In the genomic region with DNA sequence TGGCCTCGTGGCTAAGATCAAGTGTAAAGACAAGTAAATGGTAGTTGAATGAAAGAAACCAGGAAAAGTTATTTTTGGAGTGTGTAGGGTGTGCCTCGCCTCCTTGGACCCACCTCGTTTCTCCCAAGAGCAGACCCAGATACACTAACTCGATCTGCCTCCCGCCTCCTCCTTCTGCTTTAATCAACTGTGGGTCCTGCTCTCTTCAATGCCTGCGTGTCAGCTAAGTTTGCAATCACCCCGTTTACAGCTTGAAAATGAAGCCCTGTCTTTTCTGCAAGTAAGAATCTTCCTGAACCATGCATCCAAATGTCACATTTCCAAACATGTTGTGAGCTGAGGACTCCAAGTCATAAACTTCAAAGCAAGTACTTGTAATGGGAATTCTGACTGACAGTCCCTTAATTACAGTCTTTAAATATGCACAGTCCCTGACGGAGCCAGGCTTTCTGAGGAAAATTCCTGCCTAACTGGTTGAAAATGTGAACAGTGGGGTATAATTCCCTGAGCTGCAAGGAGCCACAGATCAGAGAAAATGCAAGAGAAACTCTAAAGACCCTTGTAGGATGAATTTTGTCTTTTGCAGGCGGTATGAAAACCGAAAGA, we compare ENCODE assay signal across 18 cellular contexts.
DNase-seq lines count a peak whose midpoint lies in the region; TF ChIP-seq lines count a peak whose summit lies in the region.
"Had no signal": no experiment of that assay in that cellular context is flagged by ENCODE, and none has a peak within 500 bp of the region (broad histone marks: within the 10 kb centered on the region; RNA-seq: fewer than 3 reads in every experiment).

No MANE protein-coding gene starts in this region.

- H3K79me2 ChIP-seq in MM.1S (ENCODE audit: low read length) = no peaks in the 10 kb centered on the region

- no peak overlapping the region for H2AFZ ChIP-seq in MM.1S (ENCODE audit: low read length)

- H3K36me3 ChIP-seq in Caco-2 (ENCODE audit: control insufficient read depth, insufficient read depth, low read length) (no peaks in the 10 kb centered on the region), MM.1S (replicated peaks; ENCODE audit: insufficient read depth, low read length) (no peaks in the 10 kb centered on the region)

- H3K9me3 ChIP-seq in Caco-2 (no peaks in the 10 kb centered on the region), MM.1S (replicated peaks; ENCODE audit: insufficient read depth, low read length) (no peaks in the 10 kb centered on the region)

- no peaks in the 10 kb centered on the region for H3K9me2 ChIP-seq in MM.1S (replicated peaks; ENCODE audit: insufficient read depth, low read length)

- TF ChIP-seq CTCF in glutamatergic neuron (IDR thresholded peaks at IDR 0.05; ENCODE audit: partially characterized antibody, unreplicated experiment) (no peak), osteocyte (IDR thresholded peaks at IDR 0.05) (no peak), Caco-2 (IDR thresholded peaks at IDR 0.05; ENCODE audit: insufficient read depth in 1 of 2, low read depth in 1 of 2, low read length in 1 of 2, severe bottlenecking in 1 of 2, unreplicated experiment in 1 of 2) (no peak), MM.1S (IDR thresholded peaks at IDR 0.05; ENCODE audit: low read length) (no peak)

- H3K4me2 ChIP-seq in MM.1S (ENCODE audit: low read depth, low read length) = no peak overlapping the region

- H3K27ac Mint-ChIP-seq in glutamatergic neuron (ENCODE audit: unreplicated experiment) (no peak overlapping the region), osteocyte (ENCODE audit: unreplicated experiment) (no peak overlapping the region), Caco-2 (ENCODE audit: unreplicated experiment) (no peak overlapping the region)
- H3K27ac Mint-ChIP-seq: CD14-positive monocyte had no signal

- H3K36me3 Mint-ChIP-seq in glutamatergic neuron (ENCODE audit: unreplicated experiment) (no peaks in the 10 kb centered on the region), osteocyte (ENCODE audit: unreplicated experiment) (no peaks in the 10 kb centered on the region), Caco-2 (ENCODE audit: insufficient read depth, unreplicated experiment) (no peaks in the 10 kb centered on the region)
- H3K36me3 Mint-ChIP-seq: CD14-positive monocyte had no signal

- DNase-seq in ELF-1 (ENCODE audit: low read depth, low spot score) (peak; percentile 44), HEK293T (ENCODE audit: extremely low spot score) (peak; percentile 1), glutamatergic neuron (no peak), osteocyte (ENCODE audit: extremely low spot score, unreplicated experiment) (peak; percentile 53), NOMO-1 treated with DMSO at 0.1 percent for 48 hours (lab: John Stamatoyannopoulos, UW; ENCODE audit: unreplicated experiment) (no peak), Caco-2 (no peak), MM.1S (no peak)
- DNase-seq: AML-193, COR-L47, DMS153, HCEC 1CT, MV-4-11, NCI-H1930, NCI-H510A, NCI-H774 had no signal

- H3K4me1 Mint-ChIP-seq in glutamatergic neuron (ENCODE audit: low read depth, unreplicated experiment) (peaks cover 33% of the 10 kb centered on the region), osteocyte (ENCODE audit: unreplicated experiment) (no peaks in the 10 kb centered on the region), Caco-2 (ENCODE audit: low read depth, unreplicated experiment) (peaks cover 7% of the 10 kb centered on the region)
- H3K4me1 Mint-ChIP-seq: CD14-positive monocyte had no signal

- POLR2A ChIA-PET in HEK293T (lab: Yijun Ruan, JAX) = no interaction called here
- POLR2A ChIA-PET in Caco-2 (lab: Charles Lee) = no interaction called here

- CTCF ChIA-PET in HEK293T (lab: Yijun Ruan, JAX) = no interaction called here
- CTCF ChIA-PET in Caco-2 (lab: Charles Lee) = no interaction called here

- H3K4me3 Mint-ChIP-seq in glutamatergic neuron (ENCODE audit: unreplicated experiment) = peak overlapping the region; percentile 8
- H3K4me3 Mint-ChIP-seq in osteocyte (ENCODE audit: unreplicated experiment) = no peak overlapping the region
- H3K4me3 Mint-ChIP-seq in Caco-2 (ENCODE audit: unreplicated experiment) = no peak overlapping the region
- H3K4me3 Mint-ChIP-seq: CD14-positive monocyte had no signal

- intact Hi-C loops in Caco-2 (cut with micrococcal nuclease; ENCODE audit: unreplicated experiment) = no loop called here

- peaks cover 1% of the 10 kb centered on the region for H3K9me3 Mint-ChIP-seq in glutamatergic neuron (ENCODE audit: unreplicated experiment)
- H3K9me3 Mint-ChIP-seq in osteocyte (ENCODE audit: unreplicated experiment) = no peaks in the 10 kb centered on the region
- no peaks in the 10 kb centered on the region for H3K9me3 Mint-ChIP-seq in Caco-2 (ENCODE audit: unreplicated experiment)

- H3K9ac ChIP-seq in MM.1S (ENCODE audit: low read length) = no peak overlapping the region

- peaks cover 9% of the 10 kb centered on the region for H3K27me3 Mint-ChIP-seq in glutamatergic neuron (ENCODE audit: unreplicated experiment)
- H3K27me3 Mint-ChIP-seq in osteocyte (ENCODE audit: unreplicated experiment) = no peaks in the 10 kb centered on the region
- H3K27me3 Mint-ChIP-seq in Caco-2 (ENCODE audit: insufficient read depth, unreplicated experiment) = peaks cover 17% of the 10 kb centered on the region

- H3K27ac ChIP-seq in MM.1S (ENCODE audit: low read length) = no peak overlapping the region
- H3K27ac ChIP-seq: HL-60 had no signal

- H3K4me3 ChIP-seq in Caco-2 (ENCODE audit: low read depth, low read length) (no peak overlapping the region), MM.1S (ENCODE audit: low read length) (no peak overlapping the region)
- H3K4me3 ChIP-seq: K562 had no signal

- no TSS peak for BruUV-seq in Caco-2 (replicated peaks; lab: Mats Ljungman, UMichigan)

- H3F3A ChIP-seq in MM.1S (ENCODE audit: insufficient read depth, low read length) = no peaks in the 10 kb centered on the region

- H3K4me1 ChIP-seq in Caco-2 (no peaks in the 10 kb centered on the region), MM.1S (ENCODE audit: low read length) (no peaks in the 10 kb centered on the region)

- H4K20me1 ChIP-seq in MM.1S (ENCODE audit: insufficient read depth, low read length) = no peaks in the 10 kb centered on the region

- H3K27me3 ChIP-seq in Caco-2 (replicated peaks; ENCODE audit: control insufficient read depth, insufficient read depth, low read length) (no peaks in the 10 kb centered on the region), MM.1S (replicated peaks; ENCODE audit: insufficient read depth, low read length) (peaks cover 53% of the 10 kb centered on the region)

TF ChIP-seq in HEK293T, 16 proteins besides CTCF, POLR2A, EP300 and RAD21:
- no peak for TF ChIP-seq L3MBTL2 (conservative IDR thresholded peaks at IDR 0.05)
- TF ChIP-seq NFRKB (IDR thresholded peaks at IDR 0.05) = no peak
- TF ChIP-seq FOXA1 (IDR thresholded peaks at IDR 0.05) = no peak
- no peak for TF ChIP-seq ZNF384 (IDR thresholded peaks at IDR 0.05)
- no peak for TF ChIP-seq TARDBP (IDR thresholded peaks at IDR 0.05)
- TF ChIP-seq CTBP1 (IDR thresholded peaks at IDR 0.05; ENCODE audit: borderline replicate concordance) = no peak
- TF ChIP-seq PKNOX1 (IDR thresholded peaks at IDR 0.05) = no peak
- no peak for TF ChIP-seq HDGF (IDR thresholded peaks at IDR 0.05; ENCODE audit: borderline replicate concordance)
- no peak for TF ChIP-seq SP1 (IDR thresholded peaks at IDR 0.05)

Comparison
In these comparisons a context has a peak if more than half of its experiments do, and no peak if none do; other contexts are left out.
1. DNase-seq: peak in ELF-1 (single experiment), HEK293T (single experiment) and osteocyte (single experiment); none in glutamatergic neuron (single experiment), NOMO-1 treated with DMSO at 0.1 percent for 48 hours (single experiment), Caco-2 (0 of 2) and MM.1S (single experiment).